Comparison of ENCODE assay signal across 12 cellular contexts in genomic region chr12:7091171-7091570, GRCh38. TPM values are rescaled to one million over a fixed set of nuclear protein-coding genes. Genes with fewer than 3 reads are reported as not detected.
DNase-seq lines count a peak whose midpoint lies in the region; ATAC-seq and TF ChIP-seq lines count a peak whose summit lies in the region.
"Had no signal": no experiment of that assay in that cellular context is flagged by ENCODE, and none has a peak within 500 bp of the region (broad histone marks: within the 10 kb centered on the region; RNA-seq: fewer than 3 reads in every experiment).

No MANE protein-coding gene starts in this region.

- H3K79me2 ChIP-seq in mammary epithelial cell (ENCODE audit: insufficient read depth, low read length) (no peaks in the 10 kb centered on the region), neural progenitor cell (ENCODE audit: low read depth) (no peaks in the 10 kb centered on the region)

- 74% methylated on average over 7 of the region's 7 CpGs for WGBS in mammary epithelial cell (ENCODE audit: low coverage, missing lambda C conversion rate)

- H3K27ac ChIP-seq in mammary epithelial cell (ENCODE audit: insufficient read depth, low read depth, low read length) (no peak overlapping the region), neural progenitor cell (no peak overlapping the region), upper lobe of right lung (peak overlapping the region; percentile 80)

- in situ Hi-C loops in mammary epithelial cell (cut with MboI; ENCODE audit: low sequenced_read_pairs in 2 of 2), result loop anchor here in 1 of 2 donors (10.0 kb wide), 1 partner anchor 146 kb away; the partner anchor contains the start of genes C12orf57 and RNU7-1

- H3K27ac Mint-ChIP-seq in MCF 10A (ENCODE audit: low read depth, unreplicated experiment), result peak overlapping the region; percentile 93
- H3K27ac Mint-ChIP-seq in neural progenitor cell, result no peak overlapping the region
- no peak overlapping the region for H3K27ac Mint-ChIP-seq in glutamatergic neuron (ENCODE audit: unreplicated experiment)
- H3K27ac Mint-ChIP-seq: WTC11 had no signal

- TF ChIP-seq CTCF in MCF 10A (IDR thresholded peaks at IDR 0.05; ENCODE audit: unreplicated experiment) (no peak), mammary epithelial cell (conservative IDR thresholded peaks at IDR 0.05 in 1 of 2, IDR thresholded peaks at IDR 0.05 in 1 of 2; ENCODE audit: extremely low read depth in 1 of 2, insufficient read depth in 1 of 2, low read depth in 1 of 2, low read length in 2 of 2) (no peak), fibroblast of mammary gland (conservative IDR thresholded peaks at IDR 0.05; ENCODE audit: control insufficient read depth, insufficient read depth, low read depth, low read length) (no peak), neural progenitor cell (IDR thresholded peaks at IDR 0.05) (no peak), upper lobe of right lung (IDR thresholded peaks at IDR 0.05) (no peak), glutamatergic neuron (IDR thresholded peaks at IDR 0.05; ENCODE audit: partially characterized antibody, unreplicated experiment) (no peak)

- H3K27me3 Mint-ChIP-seq in MCF 10A (ENCODE audit: insufficient read depth, unreplicated experiment) (no peaks in the 10 kb centered on the region), neural progenitor cell (ENCODE audit: insufficient read depth, low read depth) (peaks cover 4% of the 10 kb centered on the region), glutamatergic neuron (ENCODE audit: unreplicated experiment) (peaks cover 8% of the 10 kb centered on the region)

- DNase-seq in MCF 10A (ENCODE audit: unreplicated experiment), result no peak
- no peak for DNase-seq in mammary epithelial cell
- DNase-seq in fibroblast of mammary gland (ENCODE audit: low read depth), result no peak
- DNase-seq in neural progenitor cell (ENCODE audit: low spot score), result no peak
- DNase-seq in upper lobe of right lung, result peak; percentile 49
- DNase-seq in glutamatergic neuron, result no peak
- DNase-seq in superior temporal gyrus (ENCODE audit: extremely low spot score), result no peak
- DNase-seq: activated T-cell treated with anti-CD3 and anti-CD28 coated beads, Interleukin-2, amount 50 U/mL, for 1 hour; NCI-H1092 had no signal

- H2AFZ ChIP-seq in mammary epithelial cell (ENCODE audit: low read depth, low read length), result no peak overlapping the region
- peak overlapping the region; percentile 72 for H2AFZ ChIP-seq in neural progenitor cell (replicated peaks)

- BruUV-seq in MCF 10A (replicated peaks; lab: Mats Ljungman, UMichigan), result no TSS peak
- no TSS peak for BruUV-seq in mammary epithelial cell (replicated peaks; lab: Mats Ljungman, UMichigan)

- H3K4me2 ChIP-seq in mammary epithelial cell (ENCODE audit: insufficient read depth, low read depth, low read length), result no peak overlapping the region
- no peak overlapping the region for H3K4me2 ChIP-seq in neural progenitor cell

- peaks cover 37% of the 10 kb centered on the region for H3K36me3 Mint-ChIP-seq in MCF 10A (ENCODE audit: insufficient read depth, unreplicated experiment)
- H3K36me3 Mint-ChIP-seq in neural progenitor cell, result no peaks in the 10 kb centered on the region
- H3K36me3 Mint-ChIP-seq in glutamatergic neuron (ENCODE audit: unreplicated experiment), result no peaks in the 10 kb centered on the region
- H3K36me3 Mint-ChIP-seq: WTC11 had no signal

- H4K20me1 ChIP-seq in mammary epithelial cell (ENCODE audit: insufficient read depth, low read length), result no peaks in the 10 kb centered on the region
- H4K20me1 ChIP-seq in neural progenitor cell (ENCODE audit: low read depth), result no peaks in the 10 kb centered on the region

- H3K27me3 ChIP-seq in mammary epithelial cell (ENCODE audit: insufficient read depth, low read length) (no peaks in the 10 kb centered on the region), neural progenitor cell (no peaks in the 10 kb centered on the region), upper lobe of right lung (no peaks in the 10 kb centered on the region)

- CTCF ChIA-PET in MCF 10A (lab: Yijun Ruan, JAX) (interaction anchor here (0.6 to 10.6 kb wide), 12 partner anchors 10 to 146 kb away, joined by 3 to 116 read pairs (median 6); partner anchors contain the start of genes C1RL and C1S), mammary epithelial cell (lab: Charles Lee; ENCODE audit: low non-redundant PET) (no interaction called here)

- H3K4me1 Mint-ChIP-seq in MCF 10A (ENCODE audit: insufficient read depth, unreplicated experiment) (peaks cover 26% of the 10 kb centered on the region), neural progenitor cell (peaks cover 18% of the 10 kb centered on the region), glutamatergic neuron (ENCODE audit: low read depth, unreplicated experiment) (peaks cover 9% of the 10 kb centered on the region)

- H3K9me3 Mint-ChIP-seq in MCF 10A (ENCODE audit: unreplicated experiment), result no peaks in the 10 kb centered on the region
- H3K9me3 Mint-ChIP-seq in neural progenitor cell, result no peaks in the 10 kb centered on the region
- H3K9me3 Mint-ChIP-seq in glutamatergic neuron (ENCODE audit: unreplicated experiment), result peaks cover 8% of the 10 kb centered on the region
- H3K9me3 Mint-ChIP-seq: WTC11 had no signal

- no peaks in the 10 kb centered on the region for H3K9me3 ChIP-seq in mammary epithelial cell (replicated peaks; ENCODE audit: insufficient read depth, low read length)
- no peaks in the 10 kb centered on the region for H3K9me3 ChIP-seq in neural progenitor cell (ENCODE audit: low read depth)
- no peaks in the 10 kb centered on the region for H3K9me3 ChIP-seq in upper lobe of right lung

- H3K4me1 ChIP-seq in mammary epithelial cell (ENCODE audit: insufficient read depth, low read length) (peaks cover 9% of the 10 kb centered on the region), neural progenitor cell (peaks cover 13% of the 10 kb centered on the region), upper lobe of right lung (peaks cover 37% of the 10 kb centered on the region)

- no peaks in the 10 kb centered on the region for H3F3A ChIP-seq in neural progenitor cell (ENCODE audit: low read depth)

- peak overlapping the region; percentile 79 for H3K4me3 Mint-ChIP-seq in MCF 10A (ENCODE audit: unreplicated experiment)
- no peak overlapping the region for H3K4me3 Mint-ChIP-seq in neural progenitor cell
- H3K4me3 Mint-ChIP-seq in glutamatergic neuron (ENCODE audit: unreplicated experiment), result no peak overlapping the region

- POLR2A ChIA-PET in MCF 10A (lab: Yijun Ruan, JAX), result interaction anchor here (0.6 to 9.4 kb wide), 9 partner anchors 12 to 277 kb away, joined by 3 to 96 read pairs (median 6); partner anchors contain the start of genes C1RL, C1S and LPCAT3

- H3K4me3 ChIP-seq in mammary epithelial cell (replicated peaks in 1 of 3; ENCODE audit: insufficient read depth in 1 of 3, low read depth in 2 of 3, low read length in 3 of 3), result no peak overlapping the region
- H3K4me3 ChIP-seq in fibroblast of mammary gland (ENCODE audit: control insufficient read depth, low read depth, low read length), result peak overlapping the region; percentile 60
- no peak overlapping the region for H3K4me3 ChIP-seq in neural progenitor cell
- H3K4me3 ChIP-seq in upper lobe of right lung, result peak overlapping the region; percentile 65

- H3K36me3 ChIP-seq in mammary epithelial cell (ENCODE audit: insufficient read depth, low read length) (no peaks in the 10 kb centered on the region), neural progenitor cell (no peaks in the 10 kb centered on the region), upper lobe of right lung (peaks cover 26% of the 10 kb centered on the region)

- no peak for ATAC-seq in upper lobe of right lung
- ATAC-seq in HG03432 (IDR thresholded peaks at IDR 0.05; ENCODE audit: unreplicated experiment), result no peak

- intact Hi-C loops in MCF 10A (cut with micrococcal nuclease), result loop anchor here (5.0 kb wide), 1 partner anchor 119 kb away; the partner anchor contains the start of genes EMG1 and PHB2
- intact Hi-C loops in mammary epithelial cell (cut with micrococcal nuclease), result loop anchor here (5.0 to 10.0 kb wide), 2 partner anchors 46 to 129 kb away; no protein-coding TSS in a partner anchor
- intact Hi-C loops in upper lobe of right lung (cut with DNase I), result no loop called here

- dilution Hi-C loops in mammary epithelial cell (cut with HindIII; ENCODE audit: low sequenced_read_pairs), result no loop called here

- H3K9ac ChIP-seq in mammary epithelial cell (ENCODE audit: insufficient read depth, low read length) (no peak overlapping the region), neural progenitor cell (no peak overlapping the region)

RNA-seq across cellular contexts. Expression of gene C1R, which starts 1.1 kb away (rescaled TPM):
- total RNA-seq in MCF 10A (2022), result 13.1 and 16.7 TPM in 2 replicates
- total RNA-seq in mammary epithelial cell, result 10 to 100 TPM in 1 of 2 donors, 1 to 10 TPM in 1; 6.1 to 16.3 TPM
- polyA plus RNA-seq in mammary epithelial cell, result 5.3 TPM
- 14.7 TPM for polyA minus RNA-seq in mammary epithelial cell
- total RNA-seq in neural progenitor cell (ENCODE audit: low replicate concordance), result 3.3 and 8.8 TPM in 2 replicates
- 367 TPM for total RNA-seq in upper lobe of right lung
- 1.0 TPM for total RNA-seq in glutamatergic neuron (ENCODE audit: unreplicated experiment)

RNA-seq across cellular contexts. Expression of gene C1RL, which starts 17.8 kb away (rescaled TPM):
- 49.8 and 55.7 TPM in 2 replicates for total RNA-seq in MCF 10A (2022)
- 10 to 100 TPM; 32.1 to 38.3 TPM for total RNA-seq in mammary epithelial cell
- polyA plus RNA-seq in mammary epithelial cell, result 16.6 TPM
- polyA minus RNA-seq in mammary epithelial cell, result 23.6 TPM
- 18.3 and 32.2 TPM in 2 replicates for total RNA-seq in neural progenitor cell (ENCODE audit: low replicate concordance)
- 91.6 TPM for total RNA-seq in upper lobe of right lung
- 12.8 TPM for total RNA-seq in glutamatergic neuron (ENCODE audit: unreplicated experiment)

RNA-seq across cellular contexts. Expression of gene C1S, which starts 30.7 kb away (rescaled TPM):
- total RNA-seq in MCF 10A (2022), result 6.0 and 11.5 TPM in 2 replicates
- total RNA-seq in mammary epithelial cell, result 10 to 100 TPM in 1 of 2 donors, 1 to 10 TPM in 1; 3.5 to 13.8 TPM
- polyA plus RNA-seq in mammary epithelial cell, result 2.2 TPM
- polyA minus RNA-seq in mammary epithelial cell, result not detected
- 0.56 and 2.1 TPM in 2 replicates for total RNA-seq in neural progenitor cell (ENCODE audit: low replicate concordance)
- total RNA-seq in upper lobe of right lung, result 321 TPM
- 3.5 TPM for total RNA-seq in glutamatergic neuron (ENCODE audit: unreplicated experiment)

RNA-seq across cellular contexts. Expression of gene RBP5, which starts 37.5 kb away (rescaled TPM):
- not detected in 2 replicates for total RNA-seq in MCF 10A (2022)
- total RNA-seq in mammary epithelial cell, result not detected
- not detected for polyA plus RNA-seq in mammary epithelial cell
- polyA minus RNA-seq in mammary epithelial cell, result not detected
- not detected in 2 replicates for total RNA-seq in neural progenitor cell (ENCODE audit: low replicate concordance)
- 7.1 TPM for total RNA-seq in upper lobe of right lung
- 1.2 TPM for total RNA-seq in glutamatergic neuron (ENCODE audit: unreplicated experiment)
- total RNA-seq: NCI-H460 had no signal

RNA-seq across cellular contexts. Expression of gene CLSTN3, which starts 39.0 kb away (rescaled TPM):
- total RNA-seq in MCF 10A (2022) (34.6 and 40.2 TPM in 2 replicates), mammary epithelial cell (10 to 100 TPM; 15.8 to 28.6 TPM), neural progenitor cell (ENCODE audit: low replicate concordance) (24.0 and 36.9 TPM in 2 replicates), upper lobe of right lung (48.2 TPM), glutamatergic neuron (ENCODE audit: unreplicated experiment) (113 TPM)
- polyA plus RNA-seq in mammary epithelial cell, result 14.5 TPM
- 24.4 TPM for polyA minus RNA-seq in mammary epithelial cell

Comparison
In these comparisons a context has a peak if more than half of its experiments do, and no peak if none do; other contexts are left out.
1. H3K4me3 ChIP-seq: peak in fibroblast of mammary gland (single experiment) and upper lobe of right lung (single experiment); none in mammary epithelial cell (0 of 3) and neural progenitor cell (single experiment).
2. RNA of gene C1R, which starts 1.1 kb away (total RNA-seq): 367 TPM in upper lobe of right lung (single experiment); 6.1 to 16.3 TPM in mammary epithelial cell, 13.1 to 16.7 TPM in MCF 10A, 3.3 to 8.8 TPM in neural progenitor cell and 1.0 TPM in glutamatergic neuron (single experiment); every median in the first group is over 10 times any median in the second.
3. RNA of gene C1S, which starts 30.7 kb away (total RNA-seq): 321 TPM in upper lobe of right lung (single experiment); 3.5 to 13.8 TPM in mammary epithelial cell, 6.0 to 11.5 TPM in MCF 10A, 3.5 TPM in glutamatergic neuron (single experiment) and 0.56 to 2.1 TPM in neural progenitor cell; every median in the first group is over 10 times any median in the second.